In genomic region chr5:150562832-150563231, GRCh38 we compare ENCODE assay signal across 8 cellular contexts. TPM values are rescaled to one million over a fixed set of nuclear protein-coding genes. Genes with fewer than 3 reads are reported as not detected.
DNase-seq lines count a peak whose midpoint lies in the region; ATAC-seq, FAIRE-seq and TF ChIP-seq lines count a peak whose summit lies in the region.

No MANE protein-coding gene starts in this region.

- H3K27ac ChIP-seq in neural cell (ENCODE audit: low read length) = no peak overlapping the region

- H2AFZ ChIP-seq in neural cell (ENCODE audit: low read depth, low read length) = no peak overlapping the region

- no peaks in the 10 kb centered on the region for H3F3A ChIP-seq in neural cell (ENCODE audit: insufficient read depth, low read length, poor library complexity, severe bottlenecking)

- TF ChIP-seq CTCF in AG10803 (conservative IDR thresholded peaks at IDR 0.05; ENCODE audit: low read length) = peak; percentile 62
- TF ChIP-seq CTCF in GM10248 (IDR thresholded peaks at IDR 0.05; ENCODE audit: control extremely low read depth, extremely low read depth, low read depth, missing control alignments) = peak; percentile 48
- peak; percentile 39 for TF ChIP-seq CTCF in bronchial epithelial cell (IDR thresholded peaks at IDR 0.05; ENCODE audit: insufficient read depth, low read length, severe bottlenecking)
- peak; percentile 40 for TF ChIP-seq CTCF in neural cell (IDR thresholded peaks at IDR 0.05; ENCODE audit: poor library complexity, severe bottlenecking)

- CTCF ChIA-PET in GM10248 (lab: Yijun Ruan, JAX) = interaction anchor here (0.6 to 6.7 kb wide), 11 partner anchors 37 to 614 kb away, joined by 3 to 149 read pairs (median 13); partner anchors contain the start of genes IRGM, MYOZ3 and RBM22

- H3K9me2 ChIP-seq in neural cell (ENCODE audit: insufficient read depth, low read length) = no peaks in the 10 kb centered on the region

- H3K36me3 ChIP-seq in bronchial epithelial cell (ENCODE audit: control insufficient read depth, insufficient read depth, low read length) (no peaks in the 10 kb centered on the region), neural cell (ENCODE audit: insufficient read depth, low read length) (no peaks in the 10 kb centered on the region)

- H4K20me1 ChIP-seq in neural cell (ENCODE audit: insufficient read depth) = no peaks in the 10 kb centered on the region

- no peak for ATAC-seq in HG03108 (IDR thresholded peaks at IDR 0.05; ENCODE audit: unreplicated experiment)
- ATAC-seq in GM18867 (IDR thresholded peaks at IDR 0.05; ENCODE audit: unreplicated experiment) = no peak

- TF ChIP-seq RAD21 in neural cell (conservative IDR thresholded peaks at IDR 0.05) = no peak

- H3K4me2 ChIP-seq in neural cell (ENCODE audit: low read length) = no peak overlapping the region

- no peak overlapping the region for H3K4me3 ChIP-seq in AG10803 (ENCODE audit: low read length)
- no peak overlapping the region for H3K4me3 ChIP-seq in bronchial epithelial cell (ENCODE audit: low read depth, low read length)
- no peak overlapping the region for H3K4me3 ChIP-seq in neural cell (ENCODE audit: low read length)

- no peaks in the 10 kb centered on the region for H3K79me2 ChIP-seq in neural cell (replicated peaks; ENCODE audit: insufficient read depth, low read length)

- TF ChIP-seq EP300 in neural cell (conservative IDR thresholded peaks at IDR 0.05; ENCODE audit: poor library complexity, severe bottlenecking) = no peak

- POLR2A ChIA-PET in GM10248 (lab: Yijun Ruan, JAX) = no interaction called here

- H3K27me3 ChIP-seq in bronchial epithelial cell (ENCODE audit: control insufficient read depth, insufficient read depth, low read length) (no peaks in the 10 kb centered on the region), neural cell (ENCODE audit: insufficient read depth, low read depth, low read length) (no peaks in the 10 kb centered on the region)

- no peak for FAIRE-seq in bronchial epithelial cell (lab: Jason Lieb, UNC)

- H3K9me3 ChIP-seq in neural cell (ENCODE audit: low read length) = no peaks in the 10 kb centered on the region

- DNase-seq in AG10803 (ENCODE audit: low read depth) (peak; percentile 48), GM10248 (ENCODE audit: extremely low spot score) (no peak), NOMO-1 treated with DMSO at 0.1 percent for 48 hours (lab: John Stamatoyannopoulos, UW; ENCODE audit: unreplicated experiment) (peak; percentile 52), bronchial epithelial cell (ENCODE audit: low read depth) (peak; percentile 57), NCI-H128 (lab: John Stamatoyannopoulos, UW; ENCODE audit: unreplicated experiment) (no peak)

- H3K9ac ChIP-seq in neural cell (ENCODE audit: low read length) = no peak overlapping the region

TF ChIP-seq in neural cell, 6 proteins besides CTCF, POLR2A, EP300 and RAD21:
- TF ChIP-seq POLR2AphosphoS5 (IDR thresholded peaks at IDR 0.05) (no peak), REST (IDR thresholded peaks at IDR 0.05; ENCODE audit: borderline replicate concordance) (no peak), TAF1 (IDR thresholded peaks at IDR 0.05; ENCODE audit: low read depth) (no peak), MXI1 (conservative IDR thresholded peaks at IDR 0.05; ENCODE audit: poor library complexity, severe bottlenecking) (no peak), EZH2 (IDR thresholded peaks at IDR 0.05; ENCODE audit: borderline replicate concordance, insufficient read depth, low read length, poor library complexity, severe bottlenecking) (no peak), SMC3 (conservative IDR thresholded peaks at IDR 0.05; ENCODE audit: poor library complexity) (no peak)
TF ChIP-seq in neural cell: peak in this region for 0.

RNA-seq across cellular contexts. Expression of gene NDST1, which starts 54.9 kb away (rescaled TPM):
- 17.1 and 33.3 TPM in 2 replicates for total RNA-seq in bronchial epithelial cell
- 15.6 and 21.9 TPM in 2 replicates for polyA plus RNA-seq in neural cell
- 48.7 and 50.9 TPM in 2 replicates for polyA minus RNA-seq in neural cell

Comparison
In these comparisons a context has a peak if more than half of its experiments do, and no peak if none do; other contexts are left out.
1. DNase-seq: peak in AG10803 (single experiment), NOMO-1 treated with DMSO at 0.1 percent for 48 hours (single experiment) and bronchial epithelial cell (single experiment); none in GM10248 (single experiment) and NCI-H128 (single experiment).
2. Peak in every context shown above with its lines, with median percentiles within 50 percentile points of each other: CTCF ChIP-seq.